Comparison of ENCODE assay signal across 8 cellular contexts in the genomic region with DNA sequence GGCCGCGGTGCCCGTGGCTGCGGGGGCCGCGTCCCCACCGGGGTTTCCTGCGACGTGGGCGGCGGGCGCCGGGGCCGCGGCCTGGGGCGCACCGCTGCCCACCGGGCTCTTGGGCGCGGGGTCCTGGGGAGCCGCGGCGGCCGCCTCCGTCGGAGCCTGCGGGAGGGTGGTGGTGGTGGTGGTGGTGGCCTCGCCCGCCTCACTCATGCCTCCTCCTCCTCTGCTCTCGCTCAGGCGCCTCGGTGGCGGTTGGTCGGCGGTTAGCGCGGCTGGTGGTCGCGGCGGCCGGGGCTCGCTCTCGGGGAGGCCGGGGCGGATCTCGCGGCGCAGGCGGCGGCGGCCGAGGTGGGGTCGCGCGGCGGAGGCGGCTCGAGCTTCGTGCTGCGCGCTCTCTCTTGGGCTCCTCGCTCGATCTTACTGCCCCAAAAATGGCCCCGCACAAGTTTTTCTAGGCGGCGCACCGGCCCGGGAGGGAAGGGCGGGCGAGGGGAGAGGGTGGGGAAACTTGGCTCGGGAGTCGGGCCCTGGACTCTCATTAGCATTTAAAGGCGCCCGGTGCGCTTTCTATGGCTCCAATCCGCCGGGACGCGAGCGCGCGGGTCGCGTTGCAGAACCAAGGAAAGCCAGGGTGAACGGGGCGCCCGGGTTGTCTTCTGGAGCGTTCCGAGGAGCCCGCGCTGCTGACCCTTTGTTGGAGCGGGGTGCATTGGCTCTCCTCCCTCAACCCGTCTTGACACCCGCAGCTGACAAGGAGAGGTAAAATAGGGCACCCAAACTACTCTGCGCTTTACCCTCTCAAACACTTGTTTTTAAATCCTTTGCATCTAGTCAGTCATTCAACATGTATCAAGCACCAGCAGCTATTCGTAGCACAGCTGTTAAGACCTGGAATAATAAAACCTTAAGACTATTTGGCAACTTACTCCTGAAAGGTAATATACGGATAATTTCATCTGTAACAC. TPM values are rescaled to one million over a fixed set of nuclear protein-coding genes. Genes with fewer than 3 reads are reported as not detected.
DNase-seq lines count a peak whose midpoint lies in the region; ATAC-seq and TF ChIP-seq lines count a peak whose summit lies in the region.

Gene YBX3, minus strand, starts transcription at position 419 of the 962 bp plus-strand sequence. Its CDS starts 212 bp downstream, at position 207.

- in situ Hi-C loops in brain microvascular endothelial cell (cut with HindIII; ENCODE audit: low pct_ligation_motif_present, low sequenced_read_pairs) = no loop called here

- peak within 1 kb of the TSS; percentile 92 for H3K4me3 ChIP-seq in brain microvascular endothelial cell (ENCODE audit: low read depth, low read length)
- peak within 1 kb of the TSS; percentile 96 for H3K4me3 ChIP-seq in iPS-11a (ENCODE audit: low read depth, low read length)
- peak within 1 kb of the TSS; percentile 65 to 99 (median 96) for H3K4me3 ChIP-seq in sigmoid colon

- H3K9me3 ChIP-seq in sigmoid colon = no peaks in the 10 kb centered on the region

- peak; percentile 67 for DNase-seq in Daoy (ENCODE audit: low read depth)
- peak; percentile 74 for DNase-seq in brain microvascular endothelial cell
- peak; percentile 95 for DNase-seq in sigmoid colon
- no peak for DNase-seq in OCI-M2 (lab: John Stamatoyannopoulos, UW; ENCODE audit: unreplicated experiment)

- H3K27me3 ChIP-seq in brain microvascular endothelial cell (replicated peaks) = no peaks in the 10 kb centered on the region
- H3K27me3 ChIP-seq in sigmoid colon = no peaks in the 10 kb centered on the region

- TF ChIP-seq EP300 in Ishikawa (IDR thresholded peaks at IDR 0.05; ENCODE audit: borderline replicate concordance) (no peak), sigmoid colon (IDR thresholded peaks at IDR 0.05) (no peak)

- peak; percentile 62 for ATAC-seq in GM21529 (IDR thresholded peaks at IDR 0.05; ENCODE audit: unreplicated experiment)

- intact Hi-C loops in T-helper 2 cell treated with Interferon-gamma antibody and Interleukin-4, amounts not matched to agents 100 ng/mL and 5 ng/mL, for 36 hours (cut with micrococcal nuclease) = loop anchor here (1.0 to 5.0 kb wide), 4 partner anchors 27 to 1259 kb away; partner anchors contain the start of genes GABARAPL1 and STYK1
- intact Hi-C loops in sigmoid colon (cut with DNase I) = loop anchor here (2.0 to 10.0 kb wide), 5 partner anchors 28 to 1839 kb away; partner anchors contain the start of genes DUSP16, GABARAPL1 and SMIM10L1

- WGBS in sigmoid colon, 2 donors = 0 to 1% methylated on average over 97 of the region's 97 CpGs

- H3K4me1 ChIP-seq in sigmoid colon = peaks cover 0 to 42% (median 37%) of the 10 kb centered on the region in 4 donors

- peak; percentile 15 to 30 for TF ChIP-seq POLR2A in sigmoid colon (IDR thresholded peaks at IDR 0.05)

- no peaks in the 10 kb centered on the region for H3K36me3 ChIP-seq in brain microvascular endothelial cell (replicated peaks)
- no peaks in the 10 kb centered on the region for H3K36me3 ChIP-seq in sigmoid colon

- H3K27ac ChIP-seq in brain microvascular endothelial cell (peak within 1 kb of the TSS; percentile 97), sigmoid colon (peak within 1 kb of the TSS; percentile 96 to 99 (median 98))

- no peak for TF ChIP-seq RAD21 in Ishikawa (IDR thresholded peaks at IDR 0.05; ENCODE audit: low read depth)

- TF ChIP-seq CTCF in brain microvascular endothelial cell (IDR thresholded peaks at IDR 0.05; ENCODE audit: low read depth, low read length, missing control alignments) (no peak), sigmoid colon (IDR thresholded peaks at IDR 0.05) (no peak)

TF ChIP-seq in Ishikawa, 13 proteins besides CTCF, POLR2A, EP300 and RAD21:
- peak; percentile 83 for TF ChIP-seq YY1 (IDR thresholded peaks at IDR 0.05; ENCODE audit: low read depth)
- peak; percentile 78; the same call in 1 of the 2 replicates for TF ChIP-seq TAF1 (IDR thresholded peaks at IDR 0.05; ENCODE audit: low read depth)
- TF ChIP-seq MAX (IDR thresholded peaks at IDR 0.05) = peak; percentile 41; the same call in 1 of the 2 replicates
- TF ChIP-seq ZBTB7A (IDR thresholded peaks at IDR 0.05; ENCODE audit: low read depth) = peak; percentile 8; the same call in 1 of the 2 replicates
- no peak for TF ChIP-seq CEBPB (IDR thresholded peaks at IDR 0.05)
- TF ChIP-seq NFIC (IDR thresholded peaks at IDR 0.05) = peak; percentile 63
- no peak for TF ChIP-seq FOXM1 (IDR thresholded peaks at IDR 0.05; ENCODE audit: borderline replicate concordance, low read depth)

RNA-seq across cellular contexts. Expression of gene YBX3, which starts in this region (rescaled TPM):
- 25.3 and 27.6 TPM in 2 replicates for total RNA-seq in Daoy (2014; rRNA removed; shearing (Covaris generic))
- total RNA-seq in T-helper 2 cell treated with Interferon-gamma antibody and Interleukin-4, amounts not matched to agents 100 ng/mL and 5 ng/mL, for 36 hours = 57.9 and 60.7 TPM in 2 replicates
- 100 to 1,000 TPM; 281 to 596 (median 407) TPM for total RNA-seq in sigmoid colon
- 100 to 1,000 TPM in 2 of 3 donors, 10 to 100 TPM in 1; 81.8 to 244 (median 153) TPM for polyA plus RNA-seq in sigmoid colon
